20 cellular contexts compared by ENCODE assay signal in genomic region chr16:47660540-47660939, GRCh38.
"Had no signal": no experiment of that assay in that cellular context is flagged by ENCODE, and none has a peak within 500 bp of the region (broad histone marks: within the 10 kb centered on the region; RNA-seq: fewer than 3 reads in every experiment).

No MANE protein-coding gene starts in this region.

- H3K79me2 ChIP-seq: parathyroid adenoma had no signal

- H3K27ac ChIP-seq: adrenal gland, cardiac muscle cell, esophagus squamous epithelium, neutrophil, parathyroid adenoma, stomach had no signal

- H3K27me3 ChIP-seq: adrenal gland, cardiac muscle cell, esophagus squamous epithelium, neutrophil, stomach had no signal

- H3K4me3 Mint-ChIP-seq: natural killer cell; stimulated activated effector memory CD8-positive, alpha-beta T cell treated with anti-CD3 and anti-CD28 coated beads, Interleukin-12 subunit alpha, Interleukin-12 subunit beta, amount 100 ng/mL, for 72 hours had no signal

- DNase-seq: activated CD4-positive, alpha-beta T cell treated with anti-CD3 and anti-CD28 coated beads, Interleukin-2, amount 50 U/mL, for 1 hour; activated gamma-delta T cell treated with Interleukin-2 at 50 U/mL for 16 hours; adrenal gland; dermis blood vessel endothelial cell; effector memory CD4-positive, alpha-beta T cell; esophagus squamous epithelium; mesenchymal stem cell; natural killer cell; stimulated activated CD4-positive, alpha-beta T cell treated with anti-CD3 and anti-CD28 coated beads, Interleukin-4, amount 100 ng/mL, for 24 hours; stomach; T-helper 1 cell; T1000; trophoblast cell had no signal

- H3K4me3 ChIP-seq: adrenal gland, cardiac muscle cell, esophagus squamous epithelium, stomach had no signal

- H3K9ac ChIP-seq: parathyroid adenoma had no signal

- H3K27ac Mint-ChIP-seq: activated naive CD4-positive, alpha-beta T cell treated with anti-CD3 and anti-CD28 coated beads, Interleukin-2, amount 50 U/mL, for 72 hours; natural killer cell; stimulated activated effector memory CD8-positive, alpha-beta T cell treated with anti-CD3 and anti-CD28 coated beads, Interleukin-12 subunit alpha, Interleukin-12 subunit beta, amount 100 ng/mL, for 72 hours had no signal

- H3K4me1 Mint-ChIP-seq: natural killer cell; stimulated activated effector memory CD8-positive, alpha-beta T cell treated with anti-CD3 and anti-CD28 coated beads, Interleukin-12 subunit alpha, Interleukin-12 subunit beta, amount 100 ng/mL, for 72 hours had no signal

- ATAC-seq: activated CD4-positive, CD25-positive, alpha-beta regulatory T cell treated with anti-CD3 and anti-CD28 coated beads, Interleukin-2, amount 50 U/mL, for 24 hours; activated naive CD4-positive, alpha-beta T cell treated with anti-CD3 and anti-CD28 coated beads, Interleukin-2, amount 50 U/mL, for 72 hours; natural killer cell; sciatic nerve; stimulated activated effector memory CD8-positive, alpha-beta T cell treated with anti-CD3 and anti-CD28 coated beads, Interleukin-12 subunit alpha, Interleukin-12 subunit beta, amount 100 ng/mL, for 72 hours had no signal

- H2AFZ ChIP-seq: parathyroid adenoma had no signal

- H3K9me3 ChIP-seq: adrenal gland, esophagus squamous epithelium, neutrophil, stomach had no signal

- H3K4me1 ChIP-seq: adrenal gland, esophagus squamous epithelium, parathyroid adenoma had no signal

- H3K9me3 Mint-ChIP-seq: activated naive CD4-positive, alpha-beta T cell treated with anti-CD3 and anti-CD28 coated beads, Interleukin-2, amount 50 U/mL, for 72 hours; natural killer cell; stimulated activated effector memory CD8-positive, alpha-beta T cell treated with anti-CD3 and anti-CD28 coated beads, Interleukin-12 subunit alpha, Interleukin-12 subunit beta, amount 100 ng/mL, for 72 hours had no signal
